Comparison of ENCODE assay signal across 27 cellular contexts in the genomic region with DNA sequence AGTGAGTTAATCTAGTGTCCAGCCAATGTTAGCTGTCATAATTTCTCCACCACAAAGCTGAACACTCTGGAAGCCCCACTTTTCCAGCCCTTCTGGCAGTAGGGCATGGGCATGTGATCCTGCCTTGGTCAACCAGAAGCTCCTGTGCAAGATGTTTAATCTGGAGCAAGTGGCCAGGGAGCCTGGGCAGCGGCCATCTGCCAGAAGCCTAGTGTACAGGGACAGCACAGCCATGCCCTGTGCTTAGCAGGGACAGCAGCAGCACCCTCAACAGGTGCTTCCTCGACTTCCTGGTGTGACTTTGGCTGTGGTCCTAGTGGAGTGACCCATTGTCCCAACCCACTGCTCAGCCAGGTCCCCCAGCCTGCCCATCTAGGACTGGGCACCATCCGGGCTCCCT. TPM values are rescaled to one million over a fixed set of nuclear protein-coding genes. Genes with fewer than 3 reads are reported as not detected.
DNase-seq lines count a peak whose midpoint lies in the region; ATAC-seq, FAIRE-seq and TF ChIP-seq lines count a peak whose summit lies in the region.
"Had no signal": no experiment of that assay in that cellular context is flagged by ENCODE, and none has a peak within 500 bp of the region (broad histone marks: within the 10 kb centered on the region; RNA-seq: fewer than 3 reads in every experiment).

No MANE protein-coding gene starts in this region.

- no peak for FAIRE-seq in D721Med (lab: Jason Lieb, UNC)

- no peak for ATAC-seq in SK-N-SH treated with all-trans-retinoic acid at 6 μM for 48 hours
- ATAC-seq: GM23338 had no signal

- TF ChIP-seq CTCF in WERI-Rb-1 (IDR thresholded peaks at IDR 0.05; ENCODE audit: low read depth, low read length), result no peak
- no peak for TF ChIP-seq CTCF in suprapubic skin (IDR thresholded peaks at IDR 0.05)
- TF ChIP-seq CTCF in D721Med (IDR thresholded peaks at IDR 0.05; ENCODE audit: insufficient read depth, missing control alignments), result no peak

- peak; percentile 14 for DNase-seq in activated CD4-positive, CD25-positive, alpha-beta regulatory T cell treated with anti-CD3 and anti-CD28 coated beads, Interleukin-2, amount 50 U/mL, for 72 hours
- no peak for DNase-seq in activated CD4-positive, CD25-positive, alpha-beta regulatory T cell (lab: John Stamatoyannopoulos, UW)
- DNase-seq in WERI-Rb-1, result peak; percentile 33
- DNase-seq in mesenteric fat pad (ENCODE audit: low spot score), result peak; percentile 81
- DNase-seq in suprapubic skin (ENCODE audit: low spot score in 2 of 2), result peak; percentile 19 to 70
- no peak for DNase-seq in D721Med (ENCODE audit: insufficient read length, low spot score)
- DNase-seq: CD8-positive, alpha-beta memory T cell; DND-41; H9; IMR-90; KG1; MG63; NCI-H1417; NCI-H1694; NCI-H2029 treated with DMSO at 0.1 percent for 48 hours; NCI-H446 treated with DMSO at 0.1 percent for 48 hours; NCI-H526; NCI-H82; NK-92 treated with Interleukin-12 subunit alpha and Interleukin-12 subunit beta, amount 100 ng/mL, for 24 hours; RPMI8226; SHP77 had no signal

- WGBS in suprapubic skin, result 86% methylated on average over 2 of the region's 3 CpGs

- H3K36me3 ChIP-seq in WERI-Rb-1, result peaks cover 59% of the 10 kb centered on the region
- no peaks in the 10 kb centered on the region for H3K36me3 ChIP-seq in suprapubic skin
- H3K36me3 ChIP-seq: MG63 had no signal

- H3K27me3 ChIP-seq in WERI-Rb-1 (ENCODE audit: insufficient read depth, low read depth, severe bottlenecking) (no peaks in the 10 kb centered on the region), suprapubic skin (no peaks in the 10 kb centered on the region)
- H3K27me3 ChIP-seq: MG63 had no signal

- H3K9me3 ChIP-seq in WERI-Rb-1 (ENCODE audit: severe bottlenecking), result no peaks in the 10 kb centered on the region
- no peaks in the 10 kb centered on the region for H3K9me3 ChIP-seq in suprapubic skin
- H3K9me3 ChIP-seq: MG63 had no signal

- no peaks in the 10 kb centered on the region for H3K4me1 ChIP-seq in suprapubic skin

- H3K27ac ChIP-seq in WERI-Rb-1, result peak overlapping the region; percentile 90
- no peak overlapping the region for H3K27ac ChIP-seq in suprapubic skin
- H3K27ac ChIP-seq: 22Rv1, C4-2B had no signal

- no peak for TF ChIP-seq EP300 in suprapubic skin (IDR thresholded peaks at IDR 0.05)

- no peak for TF ChIP-seq POLR2A in suprapubic skin (IDR thresholded peaks at IDR 0.05)

- H3K4me3 ChIP-seq in WERI-Rb-1 (ENCODE audit: low read depth, low read length), result no peak overlapping the region
- H3K4me3 ChIP-seq in suprapubic skin, result no peak overlapping the region
- H3K4me3 ChIP-seq: GM23338, MG63 had no signal

TF ChIP-seq in SK-N-SH treated with all-trans-retinoic acid at 6 μM for 48 hours, 23 proteins besides CTCF, POLR2A, EP300 and RAD21:
- TF ChIP-seq ZNF8 (CRISPR knock-in tag; IDR thresholded peaks at IDR 0.05), result no peak
- TF ChIP-seq RARB (CRISPR knock-in tag; IDR thresholded peaks at IDR 0.05), result no peak
- no peak for TF ChIP-seq SNAI2 (CRISPR knock-in tag; IDR thresholded peaks at IDR 0.05)
- no peak for TF ChIP-seq PPARA (CRISPR knock-in tag; IDR thresholded peaks at IDR 0.05; ENCODE audit: borderline replicate concordance)
- no peak for TF ChIP-seq ISL1 (CRISPR knock-in tag; IDR thresholded peaks at IDR 0.05)
- TF ChIP-seq CSDC2 (CRISPR knock-in tag; IDR thresholded peaks at IDR 0.05), result no peak
- TF ChIP-seq ZFP3 (CRISPR knock-in tag; IDR thresholded peaks at IDR 0.05), result no peak
- no peak for TF ChIP-seq ARNTL (CRISPR knock-in tag; IDR thresholded peaks at IDR 0.05; ENCODE audit: borderline replicate concordance, low read depth)
- TF ChIP-seq ZNF70 (CRISPR knock-in tag; IDR thresholded peaks at IDR 0.05), result no peak
- no peak for TF ChIP-seq OSR1 (CRISPR knock-in tag; IDR thresholded peaks at IDR 0.05)
- TF ChIP-seq CSRNP3 (CRISPR knock-in tag; IDR thresholded peaks at IDR 0.05), result no peak
- TF ChIP-seq BACH2 (CRISPR knock-in tag; IDR thresholded peaks at IDR 0.05; ENCODE audit: borderline replicate concordance), result no peak
- TF ChIP-seq, protein P1, sequence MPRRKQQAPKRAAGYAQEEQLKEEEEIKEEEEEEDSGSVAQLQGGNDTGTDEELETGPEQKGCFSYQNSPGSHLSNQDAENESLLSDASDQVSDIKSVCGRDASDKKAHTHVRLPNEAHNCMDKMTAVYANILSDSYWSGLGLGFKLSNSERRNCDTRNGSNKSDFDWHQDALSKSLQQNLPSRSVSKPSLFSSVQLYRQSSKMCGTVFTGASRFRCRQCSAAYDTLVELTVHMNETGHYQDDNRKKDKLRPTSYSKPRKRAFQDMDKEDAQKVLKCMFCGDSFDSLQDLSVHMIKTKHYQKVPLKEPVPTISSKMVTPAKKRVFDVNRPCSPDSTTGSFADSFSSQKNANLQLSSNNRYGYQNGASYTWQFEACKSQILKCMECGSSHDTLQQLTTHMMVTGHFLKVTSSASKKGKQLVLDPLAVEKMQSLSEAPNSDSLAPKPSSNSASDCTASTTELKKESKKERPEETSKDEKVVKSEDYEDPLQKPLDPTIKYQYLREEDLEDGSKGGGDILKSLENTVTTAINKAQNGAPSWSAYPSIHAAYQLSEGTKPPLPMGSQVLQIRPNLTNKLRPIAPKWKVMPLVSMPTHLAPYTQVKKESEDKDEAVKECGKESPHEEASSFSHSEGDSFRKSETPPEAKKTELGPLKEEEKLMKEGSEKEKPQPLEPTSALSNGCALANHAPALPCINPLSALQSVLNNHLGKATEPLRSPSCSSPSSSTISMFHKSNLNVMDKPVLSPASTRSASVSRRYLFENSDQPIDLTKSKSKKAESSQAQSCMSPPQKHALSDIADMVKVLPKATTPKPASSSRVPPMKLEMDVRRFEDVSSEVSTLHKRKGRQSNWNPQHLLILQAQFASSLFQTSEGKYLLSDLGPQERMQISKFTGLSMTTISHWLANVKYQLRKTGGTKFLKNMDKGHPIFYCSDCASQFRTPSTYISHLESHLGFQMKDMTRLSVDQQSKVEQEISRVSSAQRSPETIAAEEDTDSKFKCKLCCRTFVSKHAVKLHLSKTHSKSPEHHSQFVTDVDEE (CRISPR knock-in tag; IDR thresholded peaks at IDR 0.05), result no peak
- no peak for TF ChIP-seq TCF4 (CRISPR knock-in tag; IDR thresholded peaks at IDR 0.05; ENCODE audit: borderline replicate concordance)
- TF ChIP-seq ZFP30 (CRISPR knock-in tag; IDR thresholded peaks at IDR 0.05), result no peak
- TF ChIP-seq TOX (CRISPR knock-in tag; IDR thresholded peaks at IDR 0.05; ENCODE audit: borderline replicate concordance), result no peak
- TF ChIP-seq CREB5 (CRISPR knock-in tag; IDR thresholded peaks at IDR 0.05; ENCODE audit: low read depth), result no peak
- no peak for TF ChIP-seq ESRRG (CRISPR knock-in tag; IDR thresholded peaks at IDR 0.05)

RNA-seq across cellular contexts. Expression of gene RBP3, which starts 10.3 kb away (rescaled TPM):
- total RNA-seq in mesenteric fat pad (not detected), suprapubic skin (not detected)
- total RNA-seq: B cell; CD8-positive, alpha-beta memory T cell; GM23338; H9; IMR-90; SK-MEL-5 had no signal

RNA-seq across cellular contexts. Expression of gene ZNF488, which starts 25.6 kb away (rescaled TPM):
- total RNA-seq in mesenteric fat pad (0.10 TPM), suprapubic skin (1 to 10 TPM; 1.0 to 3.9 (median 2.3) TPM)
- total RNA-seq: B cell, SK-MEL-5 had no signal

RNA-seq across cellular contexts. Expression of gene GDF2, which starts 36.2 kb away (rescaled TPM):
- total RNA-seq in mesenteric fat pad (not detected), suprapubic skin (not detected)
- total RNA-seq: B cell; CD8-positive, alpha-beta memory T cell; GM23338; H9; SK-MEL-5 had no signal

RNA-seq across cellular contexts. Expression of gene GDF10, which starts 58.5 kb away (rescaled TPM):
- total RNA-seq in mesenteric fat pad (0.26 TPM), suprapubic skin (1 to 10 TPM in 2 of 4 donors, not detected in 2; 1.3 to 1.4 TPM)
- total RNA-seq: B cell, IMR-90, SK-MEL-5 had no signal

Comparison
In these comparisons a context has a peak if more than half of its experiments do, and no peak if none do; other contexts are left out.
1. DNase-seq: peak in activated CD4-positive, CD25-positive, alpha-beta regulatory T cell treated with anti-CD3 and anti-CD28 coated beads, Interleukin-2, amount 50 U/mL, for 72 hours (single experiment), WERI-Rb-1 (single experiment), mesenteric fat pad (single experiment) and suprapubic skin (2 of 2); none in activated CD4-positive, CD25-positive, alpha-beta regulatory T cell (0 of 4) and D721Med (single experiment).